Comparison of ENCODE assay signal across 18 cellular contexts in the genomic region with DNA sequence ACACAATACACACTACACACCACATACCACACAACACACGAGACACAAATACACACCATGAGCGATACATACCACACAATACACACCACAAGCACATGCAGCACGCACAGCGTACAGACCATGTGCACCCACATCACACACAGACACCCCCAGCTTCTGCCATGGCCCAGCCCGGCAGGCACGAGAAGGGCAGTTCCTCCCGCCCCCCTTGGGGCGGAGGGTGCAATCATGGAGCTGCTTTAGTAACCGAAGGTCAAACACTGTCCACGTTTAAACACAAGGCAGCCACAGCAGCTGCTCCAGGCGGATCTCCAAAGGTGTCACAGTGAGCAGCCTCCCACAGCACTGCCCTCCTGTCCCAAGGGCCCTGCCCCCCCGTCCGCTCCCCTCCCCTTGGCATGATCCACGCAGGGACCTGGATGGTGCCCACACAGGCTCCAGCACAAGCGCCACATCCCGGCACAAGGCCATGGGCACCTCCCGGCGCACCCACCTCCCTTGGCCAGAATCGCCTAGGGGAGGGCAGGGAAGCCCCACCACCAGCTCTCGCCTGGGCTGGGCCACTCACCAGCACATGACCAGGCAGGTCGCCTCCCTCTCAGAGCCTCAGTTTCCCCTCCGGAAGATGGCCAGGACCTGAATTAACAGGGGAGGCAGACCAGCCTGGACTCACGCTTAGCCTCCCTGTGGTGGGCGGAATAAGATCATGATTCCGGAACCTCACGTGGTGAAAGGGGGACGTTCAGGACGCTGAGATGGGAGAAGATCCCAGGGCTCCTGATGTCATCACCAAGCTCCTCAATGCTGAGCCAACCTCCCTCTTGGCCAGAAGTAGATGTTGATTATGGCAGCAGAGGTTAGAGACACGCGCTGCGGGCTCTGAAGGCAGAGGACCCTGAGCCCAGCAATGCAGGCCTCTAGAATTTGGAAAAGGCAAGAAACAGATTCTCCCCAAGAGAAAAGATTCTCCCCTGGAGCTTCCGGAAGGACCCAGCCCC.
"Had no signal": no experiment of that assay in that cellular context is flagged by ENCODE, and none has a peak within 500 bp of the region (broad histone marks: within the 10 kb centered on the region; RNA-seq: fewer than 3 reads in every experiment).

No MANE protein-coding gene starts in this region.

- ATAC-seq: activated CD8-positive, alpha-beta T cell treated with anti-CD3 and anti-CD28 coated beads for 36 hours; activated naive CD4-positive, alpha-beta T cell treated with anti-CD3 and anti-CD28 coated beads, Interleukin-2, amount 50 U/mL, for 72 hours; activated T-cell treated with anti-CD3 and anti-CD28 coated beads, Interleukin-2, amount 50 U/mL, for 4 hours; esophagus mucosa; natural killer cell treated with Interleukin-12 subunit alpha and Interleukin-12 subunit beta and Interleukin-15 and Interleukin-18, amount 100 ng/mL, for 72 hours; psoas muscle; sciatic nerve; upper lobe of right lung had no signal

- H3K27me3 Mint-ChIP-seq: activated B cell treated with CpG ODN at 0.5 μM for 24 hours; activated CD8-positive, alpha-beta T cell treated with anti-CD3 and anti-CD28 coated beads for 36 hours; natural killer cell treated with Interleukin-12 subunit alpha and Interleukin-12 subunit beta and Interleukin-15 and Interleukin-18, amount 100 ng/mL, for 72 hours had no signal

- H3K4me3 Mint-ChIP-seq: activated B cell treated with CpG ODN at 0.5 μM for 24 hours; activated CD8-positive, alpha-beta T cell treated with anti-CD3 and anti-CD28 coated beads for 36 hours; activated T-cell treated with anti-CD3 and anti-CD28 coated beads, Interleukin-2, amount 50 U/mL, for 4 hours; natural killer cell treated with Interleukin-12 subunit alpha and Interleukin-12 subunit beta and Interleukin-15 and Interleukin-18, amount 100 ng/mL, for 72 hours had no signal

- H3K4me3 ChIP-seq: colonic mucosa, psoas muscle, stomach, testis, upper lobe of right lung had no signal

- H3K9me3 Mint-ChIP-seq: activated B cell treated with CpG ODN at 0.5 μM for 24 hours; activated CD8-positive, alpha-beta T cell treated with anti-CD3 and anti-CD28 coated beads for 36 hours; activated T-cell treated with anti-CD3 and anti-CD28 coated beads, Interleukin-2, amount 50 U/mL, for 4 hours; natural killer cell treated with Interleukin-12 subunit alpha and Interleukin-12 subunit beta and Interleukin-15 and Interleukin-18, amount 100 ng/mL, for 72 hours had no signal

- H3K27me3 ChIP-seq: colonic mucosa, testis, upper lobe of right lung had no signal

- H3K36me3 Mint-ChIP-seq: activated naive CD4-positive, alpha-beta T cell treated with anti-CD3 and anti-CD28 coated beads, Interleukin-2, amount 50 U/mL, for 72 hours; natural killer cell treated with Interleukin-12 subunit alpha and Interleukin-12 subunit beta and Interleukin-15 and Interleukin-18, amount 100 ng/mL, for 72 hours had no signal

- H3K36me3 ChIP-seq: colonic mucosa, stomach, upper lobe of right lung had no signal

- DNase-seq: activated B cell treated with CpG ODN at 0.5 μM for 24 hours; activated CD4-positive, alpha-beta T cell treated with anti-CD3 and anti-CD28 coated beads for 48 hours; activated CD8-positive, alpha-beta T cell treated with anti-CD3 and anti-CD28 coated beads for 36 hours; activated gamma-delta T cell; activated T-cell treated with anti-CD3 and anti-CD28 coated beads, Interleukin-2, amount 50 U/mL, for 4 hours; caudate nucleus; colonic mucosa; foreskin fibroblast; stimulated activated CD4-positive, alpha-beta T cell treated with anti-CD3 and anti-CD28 coated beads, Interleukin-1b, Interleukin-23, amount 100 ng/mL, for 48 hours; stomach; SW 1271; testis; upper lobe of right lung had no signal

- H3K27ac Mint-ChIP-seq: activated B cell treated with CpG ODN at 0.5 μM for 24 hours; activated CD8-positive, alpha-beta T cell treated with anti-CD3 and anti-CD28 coated beads for 36 hours; activated naive CD4-positive, alpha-beta T cell treated with anti-CD3 and anti-CD28 coated beads, Interleukin-2, amount 50 U/mL, for 72 hours; natural killer cell treated with Interleukin-12 subunit alpha and Interleukin-12 subunit beta and Interleukin-15 and Interleukin-18, amount 100 ng/mL, for 72 hours had no signal

- H3K9me3 ChIP-seq: colonic mucosa, psoas muscle, stomach, testis, upper lobe of right lung had no signal

- H3K4me1 ChIP-seq: colonic mucosa, psoas muscle, stomach, testis, upper lobe of right lung had no signal

- H3K27ac ChIP-seq: colonic mucosa, psoas muscle, stomach, testis, upper lobe of right lung had no signal
